10 cellular contexts compared by ENCODE assay signal in the genomic region with DNA sequence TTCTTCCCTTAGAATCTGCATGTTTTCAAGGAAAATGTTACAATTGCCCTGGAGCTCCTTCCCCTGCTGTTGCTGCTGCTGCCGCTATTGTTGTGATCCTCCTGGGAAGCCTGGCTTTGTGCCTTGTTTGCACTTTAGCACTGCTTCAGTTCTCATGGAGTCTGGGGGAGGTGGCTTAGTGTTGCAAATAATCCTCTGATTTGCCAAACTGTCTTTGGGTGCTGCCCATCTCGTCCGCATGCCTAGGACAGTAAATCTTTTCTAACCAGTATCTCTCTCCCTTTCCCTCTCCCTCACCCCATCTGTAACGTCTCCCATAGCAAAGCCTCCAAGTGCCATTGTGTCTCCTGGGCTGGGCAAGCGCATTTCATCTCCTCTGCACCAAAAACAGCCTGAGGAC. TPM values are rescaled to one million over a fixed set of nuclear protein-coding genes. Genes with fewer than 3 reads are reported as not detected.
DNase-seq lines count a peak whose midpoint lies in the region; ATAC-seq, FAIRE-seq and TF ChIP-seq lines count a peak whose summit lies in the region.
"Had no signal": no experiment of that assay in that cellular context is flagged by ENCODE, and none has a peak within 500 bp of the region (broad histone marks: within the 10 kb centered on the region; RNA-seq: fewer than 3 reads in every experiment).

No MANE protein-coding gene starts in this region.

- H3K4ac ChIP-seq in H1 (replicated peaks; ENCODE audit: insufficient read length, low read depth, low read length) = no peak overlapping the region

- peaks cover 65% of the 10 kb centered on the region for H3K4me1 Mint-ChIP-seq in GM23338

- no peak overlapping the region for H3K14ac ChIP-seq in H1 (ENCODE audit: insufficient read length)

- H3K27me3 ChIP-seq in GM23338 (ENCODE audit: insufficient read depth) (no peaks in the 10 kb centered on the region), H1 (replicated peaks in 1 of 4; ENCODE audit: control insufficient read depth in 3 of 4, extremely low read depth in 1 of 4, insufficient read depth in 3 of 4, low read length in 3 of 4) (0 out of 7 replicates have a peak, but pooled peaks cover 0 to 3% (median 1%) of the 10 kb centered on the region in 4 experiments), ovary (no peaks in the 10 kb centered on the region), ascending aorta (no peaks in the 10 kb centered on the region)

- peak; percentile 85 for DNase-seq in GM23338 (ENCODE audit: low spot score)
- DNase-seq in NCI-H345 (lab: John Stamatoyannopoulos, UW) = peak; percentile 61
- DNase-seq in H1 (ENCODE audit: low read depth in 1 of 2, low spot score in 2 of 2) = peak; percentile 59 to 75
- peak; percentile 30 to 52 (median 50) for DNase-seq in ovary
- DNase-seq in ascending aorta (ENCODE audit: low spot score in 2 of 2) = no peak
- no peak for DNase-seq in activated naive CD4-positive, alpha-beta T cell treated with anti-CD3 and anti-CD28 coated beads, Interleukin-2, amount 50 U/mL, for 16 hours
- DNase-seq in kidney = no peak

- no peak overlapping the region for H2BK20ac ChIP-seq in H1 (ENCODE audit: low read length)

- H3K79me1 ChIP-seq in H1 (ENCODE audit: low read depth, low read length) = no peaks in the 10 kb centered on the region

- peak overlapping the region; percentile 78 for H3K27ac ChIP-seq in GM23338 (ENCODE audit: low read depth)
- no peak overlapping the region for H3K27ac ChIP-seq in H1 (ENCODE audit: low read depth, low read length)
- H3K27ac ChIP-seq in ovary = no peak overlapping the region
- no peak overlapping the region for H3K27ac ChIP-seq in ascending aorta
- no peak overlapping the region for H3K27ac ChIP-seq in kidney (ENCODE audit: low read depth in 2 of 2, low read length in 2 of 2)
- H3K27ac ChIP-seq: prostate gland had no signal

- H3K23me2 ChIP-seq in H1 (ENCODE audit: low read depth, low read length) = no peaks in the 10 kb centered on the region

- peak overlapping the region; percentile 68 for H2BK5ac ChIP-seq in H1 (ENCODE audit: low read depth, low read length)

- H3K9me2 ChIP-seq in GM23338 (ENCODE audit: insufficient read depth) = 0 out of 2 replicates have a peak, but pooled peaks cover 5% of the 10 kb centered on the region

- H4K20me1 ChIP-seq in GM23338 (replicated peaks; ENCODE audit: insufficient read depth) (no peaks in the 10 kb centered on the region), H1 (replicated peaks in 1 of 2; ENCODE audit: control insufficient read depth in 1 of 2, insufficient read depth in 2 of 2, low read length in 2 of 2) (no peaks in the 10 kb centered on the region)

- FAIRE-seq in H1 (lab: Jason Lieb, UNC) = peak; percentile 80
- no peak for FAIRE-seq in kidney (lab: Jason Lieb, UNC)

- CTCF ChIA-PET in H1 (lab: Charles Lee; ENCODE audit: partially characterized antibody) = interaction anchor here (0.6 to 3.4 kb wide), 8 partner anchors 8 to 47 kb away, joined by 3 to 27 read pairs (median 4); no protein-coding TSS in a partner anchor

- H3K4me3 ChIP-seq in GM23338 (no peak overlapping the region), H1 (ENCODE audit: extremely low read depth in 1 of 4, insufficient read depth in 2 of 4, low read depth in 3 of 4, low read length in 4 of 4) (0 out of 8 replicates have a peak overlapping the region, but pooled peaks of 1 of the 4 experiments have one; percentile 3), ovary (no peak overlapping the region), ascending aorta (no peak overlapping the region), kidney (ENCODE audit: low read length in 2 of 2) (no peak overlapping the region)
- H3K4me3 ChIP-seq: prostate gland had no signal

- H3K9me3 Mint-ChIP-seq in GM23338 = no peaks in the 10 kb centered on the region
- H3K9me3 Mint-ChIP-seq: activated T-helper 1 cell treated with anti-CD3 and anti-CD28 coated beads, Interleukin-12 subunit alpha, Interleukin-12 subunit beta, Interleukin-2, Interleukin-4 antibody, amounts not matched to agents 30 ng/mL and 10 ng/mL and 1 ng/mL, durations not matched to agents 14 hours and 24 hours and 36 hours had no signal

- peak overlapping the region; percentile 6; the same call in 2 of the 3 replicates for H3K4me3 Mint-ChIP-seq in GM23338
- H3K4me3 Mint-ChIP-seq: activated T-helper 1 cell treated with anti-CD3 and anti-CD28 coated beads, Interleukin-12 subunit alpha, Interleukin-12 subunit beta, Interleukin-2, Interleukin-4 antibody, amounts not matched to agents 30 ng/mL and 10 ng/mL and 1 ng/mL, durations not matched to agents 14 hours and 24 hours and 36 hours had no signal

- H4K8ac ChIP-seq in H1 (ENCODE audit: extremely low read depth, insufficient read depth, low read length) = no peak overlapping the region

- no peaks in the 10 kb centered on the region for H3F3A ChIP-seq in GM23338 (replicated peaks; ENCODE audit: low read depth)

- TF ChIP-seq RAD21 in H1 (IDR thresholded peaks at IDR 0.05 in 1 of 2, conservative IDR thresholded peaks at IDR 0.05 in 1 of 2; ENCODE audit: low read depth in 2 of 2, low read length in 2 of 2) = no peak

- no peak overlapping the region for H2BK15ac ChIP-seq in H1 (ENCODE audit: low read length)

- TF ChIP-seq POLR2A in H1 (IDR thresholded peaks at IDR 0.05; ENCODE audit: control extremely low read depth in 1 of 2, low read depth in 2 of 2, low read length in 2 of 2) (no peak), ovary (IDR thresholded peaks at IDR 0.05) (no peak)

- intact Hi-C loops in ovary (cut with DNase I) (loop anchor here in 1 of 4 donors (10.0 kb wide), 1 partner anchor 45 kb away; no protein-coding TSS in a partner anchor), ascending aorta (cut with DNase I) (no loop called here), kidney (cut with DNase I) (no loop called here)

- WGBS in H1 (ENCODE audit: extremely low coverage in 1 of 2, insufficient coverage in 1 of 2, insufficient read length in 1 of 2, insufficient replicate concordance in 2 of 2, low coverage in 1 of 2, low lambda C conversion rate in 2 of 2, missing lambda C conversion rate in 1 of 2), 2 experiments = 5% methylated on average over 5 of the region's 5 CpGs; no CpG with 5 or more reads in 1 of the 2 experiments
- 5 to 8% (median 6%) methylated on average over 5 of the region's 5 CpGs for WGBS in ovary, 3 donors

- H3K4me2 ChIP-seq in GM23338 = peak overlapping the region; percentile 10; the same call in 1 of the 2 replicates
- H3K4me2 ChIP-seq in H1 (ENCODE audit: insufficient read depth in 1 of 2, low read depth in 2 of 2, low read length in 2 of 2) = peak overlapping the region; percentile 51 to 58

- H3K36me3 ChIP-seq in GM23338 (ENCODE audit: insufficient read depth) (no peaks in the 10 kb centered on the region), H1 (ENCODE audit: control insufficient read depth in 2 of 4, insufficient read depth in 4 of 4, low read length in 3 of 4) (no peaks in the 10 kb centered on the region), ovary (no peaks in the 10 kb centered on the region), ascending aorta (no peaks in the 10 kb centered on the region), kidney (ENCODE audit: control insufficient read depth in 1 of 2, insufficient read depth in 2 of 2, low read length in 2 of 2) (no peaks in the 10 kb centered on the region)
- H3K36me3 ChIP-seq: prostate gland had no signal

- H3K79me2 ChIP-seq in GM23338 (replicated peaks; ENCODE audit: insufficient read depth) (no peaks in the 10 kb centered on the region), H1 (ENCODE audit: control insufficient read depth in 1 of 2, insufficient read depth in 2 of 2, low read length in 2 of 2) (no peaks in the 10 kb centered on the region)

- H3K23ac ChIP-seq in H1 (ENCODE audit: insufficient read length) = no peak overlapping the region

- no peak overlapping the region for H2AK5ac ChIP-seq in H1 (ENCODE audit: low read depth, low read length)

- H2AFZ ChIP-seq in GM23338 (no peak overlapping the region), H1 (ENCODE audit: low read length) (0 out of 2 replicates have a peak overlapping the region, but pooled peaks have one; percentile 27)

- H2BK12ac ChIP-seq in H1 (ENCODE audit: low read depth, low read length) = peak overlapping the region; percentile 80

- no peak for TF ChIP-seq EP300 in H1 (IDR thresholded peaks at IDR 0.05; ENCODE audit: borderline replicate concordance in 1 of 2, low read depth in 2 of 2, low read length in 2 of 2)
- TF ChIP-seq EP300 in ovary (IDR thresholded peaks at IDR 0.05) = no peak

- peak; percentile 87 for ATAC-seq in GM23338
- no peak for ATAC-seq in HG02885 (IDR thresholded peaks at IDR 0.05; ENCODE audit: poor library complexity, unreplicated experiment)

- H3K27ac Mint-ChIP-seq in GM23338 = peak overlapping the region; percentile 86
- H3K27ac Mint-ChIP-seq: activated T-helper 1 cell treated with anti-CD3 and anti-CD28 coated beads, Interleukin-12 subunit alpha, Interleukin-12 subunit beta, Interleukin-2, Interleukin-4 antibody, amounts not matched to agents 30 ng/mL and 10 ng/mL and 1 ng/mL, durations not matched to agents 14 hours and 24 hours and 36 hours had no signal

- H2BK120ac ChIP-seq in H1 (replicated peaks; ENCODE audit: low read depth, low read length) = no peak overlapping the region

- H3K4me1 ChIP-seq in GM23338 (ENCODE audit: insufficient read depth) = peaks cover 48% of the 10 kb centered on the region
- H3K4me1 ChIP-seq in H1 (replicated peaks in 1 of 4; ENCODE audit: control insufficient read depth in 3 of 4, insufficient read depth in 4 of 4, low read length in 3 of 4) = peaks cover 7 to 36% (median 24%) of the 10 kb centered on the region in 4 experiments
- peaks cover 8% of the 10 kb centered on the region for H3K4me1 ChIP-seq in ovary (ENCODE audit: insufficient read depth)
- H3K4me1 ChIP-seq in ascending aorta = no peaks in the 10 kb centered on the region
- H3K4me1 ChIP-seq in kidney (ENCODE audit: control insufficient read depth in 1 of 2, insufficient read depth in 1 of 2, low read depth in 1 of 2, low read length in 2 of 2) = peaks cover 3% of the 10 kb centered on the region in 2 donors
- H3K4me1 ChIP-seq: prostate gland had no signal

- TF ChIP-seq CTCF in GM23338 (conservative IDR thresholded peaks at IDR 0.05; ENCODE audit: low read depth in 2 of 2) = no peak
- no peak for TF ChIP-seq CTCF in H1 (IDR thresholded peaks at IDR 0.05; ENCODE audit: control extremely low read depth in 1 of 3, insufficient read depth in 1 of 3, low read depth in 1 of 3, low read length in 3 of 3)
- no peak for TF ChIP-seq CTCF in ovary (IDR thresholded peaks at IDR 0.05)
- TF ChIP-seq CTCF in ascending aorta (IDR thresholded peaks at IDR 0.05) = no peak
- no peak for TF ChIP-seq CTCF in kidney (IDR thresholded peaks at IDR 0.05; ENCODE audit: borderline replicate concordance, extremely low read depth, insufficient read depth)

- H3K9me3 ChIP-seq in H1 (ENCODE audit: insufficient read depth in 2 of 2, low read depth in 1 of 2, low read length in 1 of 2) = no peaks in the 10 kb centered on the region
- H3K9me3 ChIP-seq in ovary = no peaks in the 10 kb centered on the region
- H3K9me3 ChIP-seq in ascending aorta = no peaks in the 10 kb centered on the region
- H3K9me3 ChIP-seq in kidney (ENCODE audit: control insufficient read depth in 1 of 2, low read length in 2 of 2) = no peaks in the 10 kb centered on the region
- H3K9me3 ChIP-seq: prostate gland had no signal

- POLR2A ChIA-PET in H1 (lab: Charles Lee; ENCODE audit: partially characterized antibody) = interaction anchor here (0.6 to 0.7 kb wide), 2 partner anchors 27 to 39 kb away, joined by 3 read pairs; no protein-coding TSS in a partner anchor

- no peaks in the 10 kb centered on the region for H3K36me3 Mint-ChIP-seq in GM23338 (ENCODE audit: low read depth)

- H4K91ac ChIP-seq in H1 (replicated peaks; ENCODE audit: insufficient read length, low read length) = peak overlapping the region; percentile 69

- H3K27me3 Mint-ChIP-seq in GM23338 (ENCODE audit: insufficient read depth, low read depth, poor library complexity) = peaks cover 8% of the 10 kb centered on the region

- H3K9ac ChIP-seq in H1 (replicated peaks in 1 of 4; ENCODE audit: extremely low read depth in 1 of 4, low read depth in 3 of 4, low read length in 3 of 4) (no peak overlapping the region), kidney (ENCODE audit: low read length in 2 of 2) (no peak overlapping the region)

- peak overlapping the region; percentile 75 for H3K18ac ChIP-seq in H1 (ENCODE audit: extremely low read depth, low read length)

- H4K5ac ChIP-seq in H1 (ENCODE audit: insufficient read length, low read depth, low read length) = no peak overlapping the region

- H3K56ac ChIP-seq in H1 (replicated peaks; ENCODE audit: insufficient read length, low read depth, low read length) = no peak overlapping the region

RNA-seq across cellular contexts. Expression of gene FAM240B, which starts 30.3 kb away (rescaled TPM):
- total RNA-seq in GM23338 (2014; rRNA removed; shearing (Covaris generic)) = not detected in 2 replicates
- not detected in 2 replicates for polyA plus RNA-seq in GM23338 (2016; fragmentation: Nextera tagmentation; extraction: Ambion mirVana)
- total RNA-seq in H1 (2021; fragmentation: NEBNext Ultra II Directional; extraction: Animal tissue kit (Norgen Biotek cat#: 25700)) = not detected in 2 replicates
- polyA plus RNA-seq in H1 (2011; rRNA removed) = not detected in 2 replicates
- polyA plus RNA-seq in H1 (2011; cell fraction: cytosol; rRNA removed) = not detected
- polyA plus RNA-seq in H1 (2011; cell fraction: nucleus; rRNA removed) = not detected
- not detected in 4 replicates for polyA plus RNA-seq in H1 (2012, experiment 1 of 2)
- not detected for polyA plus RNA-seq in H1 (2012, experiment 2 of 2)
- not detected for polyA plus RNA-seq in H1 (2013, experiment 1 of 2)
- polyA plus RNA-seq in H1 (2013, experiment 2 of 2) = not detected
- polyA minus RNA-seq in H1 (2011; rRNA and poly(A)+ RNA removed) = not detected in 2 replicates
- not detected for polyA minus RNA-seq in H1 (2011; cell fraction: cytosol; rRNA and poly(A)+ RNA removed)
- polyA minus RNA-seq in H1 (2011; cell fraction: nucleus; rRNA and poly(A)+ RNA removed) = not detected
- total RNA-seq in ovary = not detected
- polyA plus RNA-seq in ovary = not detected
- total RNA-seq in ascending aorta = not detected
- total RNA-seq in kidney = not detected
- polyA plus RNA-seq in kidney (ENCODE audit: insufficient read depth, low read depth, low replicate concordance) = not detected
- total RNA-seq: activated T-helper 1 cell treated with anti-CD3 and anti-CD28 coated beads, Interleukin-12 subunit alpha, Interleukin-12 subunit beta, Interleukin-2, Interleukin-4 antibody, amounts not matched to agents 30 ng/mL and 10 ng/mL and 1 ng/mL, durations not matched to agents 14 hours and 24 hours and 36 hours had no signal

Comparison
In these comparisons a context has a peak if more than half of its experiments do, and no peak if none do; other contexts are left out.
1. DNase-seq: peak in GM23338 (single experiment), NCI-H345 (single experiment), H1 (2 of 2) and ovary (5 of 5); none in ascending aorta (0 of 2), activated naive CD4-positive, alpha-beta T cell treated with anti-CD3 and anti-CD28 coated beads, Interleukin-2, amount 50 U/mL, for 16 hours (single experiment) and kidney (single experiment).